ENCODE assay signal across 8 cellular contexts in the genomic region with DNA sequence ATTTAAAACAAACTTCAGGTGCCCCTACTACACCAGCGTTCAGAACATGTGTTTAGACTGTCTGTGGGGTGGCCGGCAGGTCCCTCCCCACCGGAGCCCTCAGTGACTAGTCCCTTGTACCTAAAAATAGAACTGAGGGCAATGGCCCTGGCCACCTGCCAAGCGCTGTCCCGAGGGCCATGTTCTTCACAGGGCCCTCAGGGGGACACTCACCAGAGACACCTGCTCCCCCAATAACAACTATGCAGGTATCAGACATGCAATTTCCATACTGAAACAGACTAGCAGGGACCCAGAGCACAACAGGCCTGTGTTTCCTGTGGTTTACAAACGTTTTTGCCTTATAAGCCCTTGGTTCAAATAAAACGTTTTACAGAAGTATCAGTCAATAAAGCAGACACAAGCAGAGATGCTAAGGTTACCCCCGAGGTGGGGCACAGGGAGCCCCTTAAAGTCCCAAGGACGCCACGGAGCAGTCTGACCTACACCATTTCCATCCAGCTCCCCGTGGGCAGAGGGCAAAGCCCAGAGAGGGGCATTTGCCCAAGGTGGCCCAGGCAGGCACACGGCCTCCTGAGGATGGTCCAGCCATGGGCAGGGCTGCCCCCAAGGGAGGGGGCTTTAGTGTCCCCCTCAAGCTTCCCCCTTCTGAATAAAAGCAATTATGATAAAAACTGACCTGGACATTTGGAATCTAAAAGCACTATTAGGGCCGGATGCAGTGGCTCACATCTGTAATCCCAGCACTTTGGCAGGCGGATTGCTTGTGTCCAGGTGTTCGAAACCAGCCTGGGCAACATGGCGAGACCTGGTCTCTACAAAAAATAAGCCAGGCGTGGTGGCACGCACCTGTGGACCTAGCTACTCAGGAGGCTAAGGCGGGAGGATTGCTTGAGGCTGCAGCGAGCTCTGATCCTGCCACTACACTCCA. TPM values are rescaled to one million over a fixed set of nuclear protein-coding genes. Genes with fewer than 3 reads are reported as not detected.
DNase-seq lines count a peak whose midpoint lies in the region; ATAC-seq and TF ChIP-seq lines count a peak whose summit lies in the region.
"Had no signal": no experiment of that assay in that cellular context is flagged by ENCODE, and none has a peak within 500 bp of the region (broad histone marks: within the 10 kb centered on the region; RNA-seq: fewer than 3 reads in every experiment).

No MANE protein-coding gene starts in this region.

- no peaks in the 10 kb centered on the region for H3K36me3 ChIP-seq in spleen

- no peaks in the 10 kb centered on the region for H3K27me3 Mint-ChIP-seq in activated B cell treated with CpG ODN at 0.5 μM for 24 hours

- no peak overlapping the region for H3K4me3 ChIP-seq in spleen

- POLR2A ChIA-PET in activated B cell treated with CpG ODN at 0.5 μM for 24 hours (lab: Charles Lee) (no interaction called here), HEK293T (lab: Yijun Ruan, JAX) (no interaction called here)

- intact Hi-C loops in activated B cell treated with CpG ODN at 0.5 μM for 24 hours (cut with micrococcal nuclease) (no loop called here), spleen (cut with DNase I; ENCODE audit: low total_unique reads) (no loop called here)

- peak overlapping the region; percentile 35 for H3K27ac Mint-ChIP-seq in activated B cell treated with CpG ODN at 0.5 μM for 24 hours

- peaks cover 0 to 23% (median 8%) of the 10 kb centered on the region in 6 donors for H3K4me1 ChIP-seq in spleen

- WGBS in spleen, 5 donors: 61 to 65% (median 64%) methylated on average over 19 to 20 of the region's 20 CpGs

- ATAC-seq in GM19395 (IDR thresholded peaks at IDR 0.05; ENCODE audit: unreplicated experiment) (peak; percentile 77), HG03432 (IDR thresholded peaks at IDR 0.05; ENCODE audit: unreplicated experiment) (peak; percentile 76), activated B cell treated with CpG ODN at 0.5 μM for 24 hours (ENCODE audit: low read depth) (no peak), HG02884 (IDR thresholded peaks at IDR 0.05; ENCODE audit: unreplicated experiment) (no peak), HG03175 (IDR thresholded peaks at IDR 0.05; ENCODE audit: unreplicated experiment) (no peak)

- DNase-seq in activated B cell treated with CpG ODN at 0.5 μM for 24 hours (no peak), spleen (peak; percentile 70), HEK293T (ENCODE audit: extremely low spot score) (no peak)

- H3K36me3 Mint-ChIP-seq in activated B cell treated with CpG ODN at 0.5 μM for 24 hours (ENCODE audit: low read depth): no peaks in the 10 kb centered on the region

- no peak overlapping the region for H3K4me3 Mint-ChIP-seq in activated B cell treated with CpG ODN at 0.5 μM for 24 hours

- no peaks in the 10 kb centered on the region for H3K9me3 ChIP-seq in spleen

- H3K4me1 Mint-ChIP-seq in activated B cell treated with CpG ODN at 0.5 μM for 24 hours: peaks cover 13% of the 10 kb centered on the region

- TF ChIP-seq POLR2A in spleen (IDR thresholded peaks at IDR 0.05): no peak

- CTCF ChIA-PET in activated B cell treated with CpG ODN at 0.5 μM for 24 hours (lab: Charles Lee): no interaction called here
- CTCF ChIA-PET in HEK293T (lab: Yijun Ruan, JAX): no interaction called here

- no peak for TF ChIP-seq CTCF in activated B cell treated with CpG ODN at 0.5 μM for 24 hours (IDR thresholded peaks at IDR 0.05)
- TF ChIP-seq CTCF in spleen (IDR thresholded peaks at IDR 0.05 in 8 of 11, conservative IDR thresholded peaks at IDR 0.05 in 3 of 11): no peak

- no peaks in the 10 kb centered on the region for H3K27me3 ChIP-seq in spleen (replicated peaks in 1 of 7)

- no peak overlapping the region for H3K27ac ChIP-seq in spleen

- no peaks in the 10 kb centered on the region for H3K9me3 Mint-ChIP-seq in activated B cell treated with CpG ODN at 0.5 μM for 24 hours

TF ChIP-seq in HEK293T, 16 proteins besides CTCF, POLR2A, EP300 and RAD21:
- TF ChIP-seq BHLHE40 (IDR thresholded peaks at IDR 0.05; ENCODE audit: borderline replicate concordance): no peak
- TF ChIP-seq LEF1 (IDR thresholded peaks at IDR 0.05; ENCODE audit: borderline replicate concordance): no peak
- no peak for TF ChIP-seq ZNF384 (IDR thresholded peaks at IDR 0.05)
- TF ChIP-seq SP1 (IDR thresholded peaks at IDR 0.05): no peak
- TF ChIP-seq FOXK2 (IDR thresholded peaks at IDR 0.05): no peak
- TF ChIP-seq FOXM1 (IDR thresholded peaks at IDR 0.05; ENCODE audit: borderline replicate concordance): no peak
- TF ChIP-seq ARNT (IDR thresholded peaks at IDR 0.05): no peak
- TF ChIP-seq TARDBP (IDR thresholded peaks at IDR 0.05): no peak
- TF ChIP-seq L3MBTL2 (conservative IDR thresholded peaks at IDR 0.05): no peak
- TF ChIP-seq SUZ12 (IDR thresholded peaks at IDR 0.05): no peak
- TF ChIP-seq, protein P1, sequence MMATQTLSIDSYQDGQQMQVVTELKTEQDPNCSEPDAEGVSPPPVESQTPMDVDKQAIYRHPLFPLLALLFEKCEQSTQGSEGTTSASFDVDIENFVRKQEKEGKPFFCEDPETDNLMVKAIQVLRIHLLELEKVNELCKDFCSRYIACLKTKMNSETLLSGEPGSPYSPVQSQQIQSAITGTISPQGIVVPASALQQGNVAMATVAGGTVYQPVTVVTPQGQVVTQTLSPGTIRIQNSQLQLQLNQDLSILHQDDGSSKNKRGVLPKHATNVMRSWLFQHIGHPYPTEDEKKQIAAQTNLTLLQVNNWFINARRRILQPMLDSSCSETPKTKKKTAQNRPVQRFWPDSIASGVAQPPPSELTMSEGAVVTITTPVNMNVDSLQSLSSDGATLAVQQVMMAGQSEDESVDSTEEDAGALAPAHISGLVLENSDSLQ (IDR thresholded peaks at IDR 0.05): no peak
- no peak for TF ChIP-seq CTBP1 (IDR thresholded peaks at IDR 0.05; ENCODE audit: borderline replicate concordance)

RNA-seq across cellular contexts. Expression of a gene that starts 0.9 kb away (rescaled TPM):
- total RNA-seq in activated B cell treated with CpG ODN at 0.5 μM for 24 hours (0.20 and 0.55 TPM in 2 replicates), spleen (1 to 10 TPM in 2 of 7 donors, under 1 TPM in 4, not detected in 1; 0.13 to 2.4 (median 0.37) TPM)
- polyA plus RNA-seq in spleen: under 1 TPM; 0.03 to 0.26 (median 0.07) TPM
- total RNA-seq: endothelial cell of umbilical vein had no signal
- polyA plus RNA-seq: endothelial cell of umbilical vein had no signal

RNA-seq across cellular contexts. Expression of a gene that starts 59.6 kb away (rescaled TPM):
- total RNA-seq in activated B cell treated with CpG ODN at 0.5 μM for 24 hours (8.0 and 13.2 TPM in 2 replicates), spleen (10 to 100 TPM in 1 of 7 donors, 1 to 10 TPM in 6; 3.1 to 10.0 (median 5.9) TPM)
- 10 to 100 TPM in 1 of 3 donors, 1 to 10 TPM in 2; 8.4 to 11.4 (median 8.4) TPM for polyA plus RNA-seq in spleen

Comparison
In these comparisons a context has a peak if more than half of its experiments do, and no peak if none do; other contexts are left out.
1. ATAC-seq: peak in GM19395 (single experiment) and HG03432 (single experiment); none in activated B cell treated with CpG ODN at 0.5 μM for 24 hours (single experiment), HG02884 (single experiment) and HG03175 (single experiment).